Comparison of ENCODE assay signal across 1 cellular context in the genomic region with DNA sequence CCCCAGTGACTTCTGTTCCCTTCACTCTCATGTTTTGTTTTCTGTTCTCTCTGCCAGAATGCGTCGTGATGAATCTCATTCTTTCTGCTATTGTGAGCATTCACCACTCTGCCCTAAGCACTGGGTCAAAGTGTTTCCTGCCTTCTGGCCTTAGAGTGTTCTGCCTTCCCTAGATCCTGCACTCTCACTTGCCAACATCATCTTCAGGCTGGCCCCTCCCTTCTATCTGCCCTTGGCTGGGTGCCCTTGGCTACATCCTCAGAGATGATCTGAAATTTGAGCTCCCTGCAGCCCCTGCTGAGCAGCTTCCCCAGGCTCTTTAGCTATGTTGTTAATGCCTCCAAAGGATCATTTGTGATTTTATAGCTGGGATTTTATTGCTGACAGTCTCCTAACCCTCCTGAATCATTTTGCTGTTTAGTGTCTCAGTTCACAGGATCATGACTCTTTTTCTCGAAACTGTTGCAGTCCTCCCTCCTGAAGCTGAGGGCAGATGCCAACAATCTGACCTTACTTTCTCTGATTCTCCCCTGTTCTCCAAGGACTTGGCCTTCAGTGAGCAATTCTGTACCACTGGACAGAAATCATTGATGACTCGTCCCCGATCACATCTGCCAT.
TF ChIP-seq lines count a peak whose summit lies in the region.

No MANE protein-coding gene starts in this region.

TF ChIP-seq in HepG2, 621 proteins besides CTCF, POLR2A, EP300 and RAD21 (continued from another document):
- TF ChIP-seq, protein P1, sequence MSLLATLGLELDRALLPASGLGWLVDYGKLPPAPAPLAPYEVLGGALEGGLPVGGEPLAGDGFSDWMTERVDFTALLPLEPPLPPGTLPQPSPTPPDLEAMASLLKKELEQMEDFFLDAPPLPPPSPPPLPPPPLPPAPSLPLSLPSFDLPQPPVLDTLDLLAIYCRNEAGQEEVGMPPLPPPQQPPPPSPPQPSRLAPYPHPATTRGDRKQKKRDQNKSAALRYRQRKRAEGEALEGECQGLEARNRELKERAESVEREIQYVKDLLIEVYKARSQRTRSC (CRISPR knock-in tag; IDR thresholded peaks at IDR 0.05; ENCODE audit: low read depth): peak; percentile 50; the same call in 1 of the 2 replicates
- no peak for TF ChIP-seq SP1 (IDR thresholded peaks at IDR 0.05)
- peak; percentile 7; the same call in 1 of the 2 replicates for TF ChIP-seq SP1 (CRISPR knock-in tag; IDR thresholded peaks at IDR 0.05)
- TF ChIP-seq ZNF788 (CRISPR knock-in tag; IDR thresholded peaks at IDR 0.05; ENCODE audit: borderline replicate concordance): no peak; the same call in 1 of the 2 replicates
